Comparison of ENCODE assay signal across 1 cellular context in the genomic region with DNA sequence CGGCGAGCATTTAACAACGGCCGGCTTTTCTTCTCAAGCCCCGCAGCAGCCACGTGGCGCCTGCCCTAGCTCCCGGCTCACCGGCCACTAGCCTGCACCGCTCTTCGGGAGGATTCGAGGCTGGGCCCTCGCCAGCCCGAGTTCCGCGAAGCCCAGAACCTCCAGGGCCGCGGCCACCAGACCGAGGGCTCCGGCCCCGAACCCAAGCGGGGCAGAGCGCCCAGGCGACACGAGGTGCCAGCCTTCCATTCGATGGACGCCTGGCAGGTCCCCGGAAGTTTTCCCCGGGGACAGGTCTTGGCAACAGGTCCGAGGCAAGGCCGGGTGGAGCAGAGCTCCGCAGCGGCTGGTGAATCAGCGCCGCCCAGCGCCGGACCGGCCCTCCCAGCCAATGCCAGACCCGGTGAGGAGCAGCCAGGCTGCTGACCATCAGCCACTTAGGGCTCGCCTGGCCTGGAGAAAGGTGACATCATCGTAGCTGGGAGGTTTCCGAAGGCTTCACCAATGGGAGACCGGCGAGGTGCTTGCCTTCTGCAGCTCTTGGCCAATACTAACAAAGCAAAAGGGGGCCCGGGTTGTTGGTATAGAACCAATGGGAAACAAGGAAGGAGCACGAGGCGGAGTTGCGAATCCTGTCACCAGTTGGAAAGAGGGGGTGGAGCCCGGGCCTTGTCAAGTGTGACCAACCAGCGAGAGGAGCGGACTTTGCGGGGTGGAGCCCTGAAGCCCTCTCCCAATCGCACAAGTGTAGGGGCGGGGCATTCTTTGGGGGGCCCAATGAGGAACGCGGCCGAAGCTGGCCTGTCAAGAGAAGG.
TF ChIP-seq lines count a peak whose summit lies in the region.

No MANE protein-coding gene starts in this region.

TF ChIP-seq in K562, 482 proteins besides CTCF, POLR2A, EP300 and RAD21 (continued from another document and continues in another):
- TF ChIP-seq HNRNPLL (IDR thresholded peaks at IDR 0.05; ENCODE audit: low read depth, low read length, poor library complexity, severe bottlenecking), result peak; percentile 73
- TF ChIP-seq NEUROD1 (IDR thresholded peaks at IDR 0.05; ENCODE audit: borderline replicate concordance, low read depth, low read length, partially characterized antibody), result peak; percentile 88
- peak; percentile 54 for TF ChIP-seq TEAD4 (IDR thresholded peaks at IDR 0.05; ENCODE audit: low read length)
- TF ChIP-seq TEAD4 (CRISPR knock-in tag; IDR thresholded peaks at IDR 0.05; ENCODE audit: borderline replicate concordance), result no peak
- TF ChIP-seq PHF20 (IDR thresholded peaks at IDR 0.05; ENCODE audit: partially characterized antibody), result peak; percentile 35
- peak; percentile 33 for TF ChIP-seq TGIF2 (CRISPR knock-in tag; IDR thresholded peaks at IDR 0.05)
- peak; percentile 73 for TF ChIP-seq CBX1 (IDR thresholded peaks at IDR 0.05; ENCODE audit: low read depth)
- TF ChIP-seq SMARCC2 (IDR thresholded peaks at IDR 0.05; ENCODE audit: low read depth), result 0 out of 2 replicates have a peak, but pooled peaks have one; percentile 8
- peak in 1 of 2 experiments; percentile 61; a peak in 1 of 4 replicates for TF ChIP-seq FOXA3 (CRISPR knock-in tag; conservative IDR thresholded peaks at IDR 0.05 in 1 of 2, IDR thresholded peaks at IDR 0.05 in 1 of 2)
- no peak for TF ChIP-seq ARNT (IDR thresholded peaks at IDR 0.05)
- TF ChIP-seq, protein P1, sequence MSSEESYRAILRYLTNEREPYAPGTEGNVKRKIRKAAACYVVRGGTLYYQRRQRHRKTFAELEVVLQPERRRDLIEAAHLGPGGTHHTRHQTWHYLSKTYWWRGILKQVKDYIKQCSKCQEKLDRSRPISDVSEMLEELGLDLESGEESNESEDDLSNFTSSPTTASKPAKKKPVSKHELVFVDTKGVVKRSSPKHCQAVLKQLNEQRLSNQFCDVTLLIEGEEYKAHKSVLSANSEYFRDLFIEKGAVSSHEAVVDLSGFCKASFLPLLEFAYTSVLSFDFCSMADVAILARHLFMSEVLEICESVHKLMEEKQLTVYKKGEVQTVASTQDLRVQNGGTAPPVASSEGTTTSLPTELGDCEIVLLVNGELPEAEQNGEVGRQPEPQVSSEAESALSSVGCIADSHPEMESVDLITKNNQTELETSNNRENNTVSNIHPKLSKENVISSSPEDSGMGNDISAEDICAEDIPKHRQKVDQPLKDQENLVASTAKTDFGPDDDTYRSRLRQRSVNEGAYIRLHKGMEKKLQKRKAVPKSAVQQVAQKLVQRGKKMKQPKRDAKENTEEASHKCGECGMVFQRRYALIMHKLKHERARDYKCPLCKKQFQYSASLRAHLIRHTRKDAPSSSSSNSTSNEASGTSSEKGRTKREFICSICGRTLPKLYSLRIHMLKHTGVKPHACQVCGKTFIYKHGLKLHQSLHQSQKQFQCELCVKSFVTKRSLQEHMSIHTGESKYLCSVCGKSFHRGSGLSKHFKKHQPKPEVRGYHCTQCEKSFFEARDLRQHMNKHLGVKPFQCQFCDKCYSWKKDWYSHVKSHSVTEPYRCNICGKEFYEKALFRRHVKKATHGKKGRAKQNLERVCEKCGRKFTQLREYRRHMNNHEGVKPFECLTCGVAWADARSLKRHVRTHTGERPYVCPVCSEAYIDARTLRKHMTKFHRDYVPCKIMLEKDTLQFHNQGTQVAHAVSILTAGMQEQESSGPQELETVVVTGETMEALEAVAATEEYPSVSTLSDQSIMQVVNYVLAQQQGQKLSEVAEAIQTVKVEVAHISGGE (CRISPR knock-in tag; IDR thresholded peaks at IDR 0.05), result peak in 2 of 3 experiments; percentile 12 to 85; a peak in 3 of 6 replicates
- TF ChIP-seq POLR2H (tag; IDR thresholded peaks at IDR 0.05; ENCODE audit: low read depth), result peak; percentile 85
- TF ChIP-seq ZFX (CRISPR knock-in tag; IDR thresholded peaks at IDR 0.05), result peak; percentile 96
- peak; percentile 42; the same call in 1 of the 2 replicates for TF ChIP-seq ZNF583 (CRISPR knock-in tag; IDR thresholded peaks at IDR 0.05)
- 0 out of 2 replicates have a peak, but pooled peaks have one; percentile 41 for TF ChIP-seq CBFB (CRISPR knock-in tag; IDR thresholded peaks at IDR 0.05)
- TF ChIP-seq, protein P2, sequence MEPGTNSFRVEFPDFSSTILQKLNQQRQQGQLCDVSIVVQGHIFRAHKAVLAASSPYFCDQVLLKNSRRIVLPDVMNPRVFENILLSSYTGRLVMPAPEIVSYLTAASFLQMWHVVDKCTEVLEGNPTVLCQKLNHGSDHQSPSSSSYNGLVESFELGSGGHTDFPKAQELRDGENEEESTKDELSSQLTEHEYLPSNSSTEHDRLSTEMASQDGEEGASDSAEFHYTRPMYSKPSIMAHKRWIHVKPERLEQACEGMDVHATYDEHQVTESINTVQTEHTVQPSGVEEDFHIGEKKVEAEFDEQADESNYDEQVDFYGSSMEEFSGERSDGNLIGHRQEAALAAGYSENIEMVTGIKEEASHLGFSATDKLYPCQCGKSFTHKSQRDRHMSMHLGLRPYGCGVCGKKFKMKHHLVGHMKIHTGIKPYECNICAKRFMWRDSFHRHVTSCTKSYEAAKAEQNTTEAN (CRISPR knock-in tag; IDR thresholded peaks at IDR 0.05), result no peak
- TF ChIP-seq, protein P3, sequence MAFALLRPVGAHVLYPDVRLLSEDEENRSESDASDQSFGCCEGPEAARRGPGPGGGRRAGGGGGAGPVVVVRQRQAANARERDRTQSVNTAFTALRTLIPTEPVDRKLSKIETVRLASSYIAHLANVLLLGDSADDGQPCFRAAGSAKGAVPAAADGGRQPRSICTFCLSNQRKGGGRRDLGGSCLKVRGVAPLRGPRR (CRISPR knock-in tag; IDR thresholded peaks at IDR 0.05), result no peak
- TF ChIP-seq, protein P4, sequence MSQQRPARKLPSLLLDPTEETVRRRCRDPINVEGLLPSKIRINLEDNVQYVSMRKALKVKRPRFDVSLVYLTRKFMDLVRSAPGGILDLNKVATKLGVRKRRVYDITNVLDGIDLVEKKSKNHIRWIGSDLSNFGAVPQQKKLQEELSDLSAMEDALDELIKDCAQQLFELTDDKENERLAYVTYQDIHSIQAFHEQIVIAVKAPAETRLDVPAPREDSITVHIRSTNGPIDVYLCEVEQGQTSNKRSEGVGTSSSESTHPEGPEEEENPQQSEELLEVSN (IDR thresholded peaks at IDR 0.05; ENCODE audit: borderline replicate concordance in 1 of 2, extremely low read depth in 1 of 2, insufficient read depth in 1 of 2, insufficient read length in 1 of 2, low read depth in 1 of 2, low read length in 1 of 2, poor library complexity in 1 of 2, severe bottlenecking in 1 of 2), result peak; percentile 57 to 85
- TF ChIP-seq ZNF695 (CRISPR knock-in tag; IDR thresholded peaks at IDR 0.05), result 0 out of 2 replicates have a peak, but pooled peaks have one; percentile 58
- peak; percentile 93 for TF ChIP-seq POLR2G (IDR thresholded peaks at IDR 0.05; ENCODE audit: low read depth, low read length)
- TF ChIP-seq, protein P5, sequence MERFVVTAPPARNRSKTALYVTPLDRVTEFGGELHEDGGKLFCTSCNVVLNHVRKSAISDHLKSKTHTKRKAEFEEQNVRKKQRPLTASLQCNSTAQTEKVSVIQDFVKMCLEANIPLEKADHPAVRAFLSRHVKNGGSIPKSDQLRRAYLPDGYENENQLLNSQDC (CRISPR knock-in tag; IDR thresholded peaks at IDR 0.05), result peak; percentile 26; the same call in 1 of the 2 replicates
- TF ChIP-seq POLR2B (IDR thresholded peaks at IDR 0.05; ENCODE audit: low read depth, partially characterized antibody), result peak; percentile 84
- TF ChIP-seq TOE1 (IDR thresholded peaks at IDR 0.05; ENCODE audit: borderline replicate concordance), result peak; percentile 51; the same call in 1 of the 2 replicates
- TF ChIP-seq TOE1 (CRISPR knock-in tag; IDR thresholded peaks at IDR 0.05; ENCODE audit: borderline replicate concordance, low read depth), result no peak
- no peak for TF ChIP-seq GATAD2B (IDR thresholded peaks at IDR 0.05; ENCODE audit: borderline replicate concordance)
- TF ChIP-seq FUS (optimal IDR thresholded peaks at IDR 0.05; ENCODE audit: low read depth, low read length), result peak; percentile 32
- TF ChIP-seq GABPB1 (CRISPR knock-in tag; IDR thresholded peaks at IDR 0.05), result peak; percentile 72
- peak; percentile 91 for TF ChIP-seq SP1 (CRISPR knock-in tag; IDR thresholded peaks at IDR 0.05)
- TF ChIP-seq ZNF253 (CRISPR knock-in tag; conservative IDR thresholded peaks at IDR 0.05), result no peak
- no peak for TF ChIP-seq HNRNPUL1 (IDR thresholded peaks at IDR 0.05; ENCODE audit: low read length)
- TF ChIP-seq, protein P6, sequence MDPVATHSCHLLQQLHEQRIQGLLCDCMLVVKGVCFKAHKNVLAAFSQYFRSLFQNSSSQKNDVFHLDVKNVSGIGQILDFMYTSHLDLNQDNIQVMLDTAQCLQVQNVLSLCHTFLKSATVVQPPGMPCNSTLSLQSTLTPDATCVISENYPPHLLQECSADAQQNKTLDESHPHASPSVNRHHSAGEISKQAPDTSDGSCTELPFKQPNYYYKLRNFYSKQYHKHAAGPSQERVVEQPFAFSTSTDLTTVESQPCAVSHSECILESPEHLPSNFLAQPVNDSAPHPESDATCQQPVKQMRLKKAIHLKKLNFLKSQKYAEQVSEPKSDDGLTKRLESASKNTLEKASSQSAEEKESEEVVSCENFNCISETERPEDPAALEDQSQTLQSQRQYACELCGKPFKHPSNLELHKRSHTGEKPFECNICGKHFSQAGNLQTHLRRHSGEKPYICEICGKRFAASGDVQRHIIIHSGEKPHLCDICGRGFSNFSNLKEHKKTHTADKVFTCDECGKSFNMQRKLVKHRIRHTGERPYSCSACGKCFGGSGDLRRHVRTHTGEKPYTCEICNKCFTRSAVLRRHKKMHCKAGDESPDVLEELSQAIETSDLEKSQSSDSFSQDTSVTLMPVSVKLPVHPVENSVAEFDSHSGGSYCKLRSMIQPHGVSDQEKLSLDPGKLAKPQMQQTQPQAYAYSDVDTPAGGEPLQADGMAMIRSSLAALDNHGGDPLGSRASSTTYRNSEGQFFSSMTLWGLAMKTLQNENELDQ (CRISPR knock-in tag; IDR thresholded peaks at IDR 0.05; ENCODE audit: borderline replicate concordance), result 0 out of 2 replicates have a peak, but pooled peaks have one; percentile 11
- TF ChIP-seq, protein P7, sequence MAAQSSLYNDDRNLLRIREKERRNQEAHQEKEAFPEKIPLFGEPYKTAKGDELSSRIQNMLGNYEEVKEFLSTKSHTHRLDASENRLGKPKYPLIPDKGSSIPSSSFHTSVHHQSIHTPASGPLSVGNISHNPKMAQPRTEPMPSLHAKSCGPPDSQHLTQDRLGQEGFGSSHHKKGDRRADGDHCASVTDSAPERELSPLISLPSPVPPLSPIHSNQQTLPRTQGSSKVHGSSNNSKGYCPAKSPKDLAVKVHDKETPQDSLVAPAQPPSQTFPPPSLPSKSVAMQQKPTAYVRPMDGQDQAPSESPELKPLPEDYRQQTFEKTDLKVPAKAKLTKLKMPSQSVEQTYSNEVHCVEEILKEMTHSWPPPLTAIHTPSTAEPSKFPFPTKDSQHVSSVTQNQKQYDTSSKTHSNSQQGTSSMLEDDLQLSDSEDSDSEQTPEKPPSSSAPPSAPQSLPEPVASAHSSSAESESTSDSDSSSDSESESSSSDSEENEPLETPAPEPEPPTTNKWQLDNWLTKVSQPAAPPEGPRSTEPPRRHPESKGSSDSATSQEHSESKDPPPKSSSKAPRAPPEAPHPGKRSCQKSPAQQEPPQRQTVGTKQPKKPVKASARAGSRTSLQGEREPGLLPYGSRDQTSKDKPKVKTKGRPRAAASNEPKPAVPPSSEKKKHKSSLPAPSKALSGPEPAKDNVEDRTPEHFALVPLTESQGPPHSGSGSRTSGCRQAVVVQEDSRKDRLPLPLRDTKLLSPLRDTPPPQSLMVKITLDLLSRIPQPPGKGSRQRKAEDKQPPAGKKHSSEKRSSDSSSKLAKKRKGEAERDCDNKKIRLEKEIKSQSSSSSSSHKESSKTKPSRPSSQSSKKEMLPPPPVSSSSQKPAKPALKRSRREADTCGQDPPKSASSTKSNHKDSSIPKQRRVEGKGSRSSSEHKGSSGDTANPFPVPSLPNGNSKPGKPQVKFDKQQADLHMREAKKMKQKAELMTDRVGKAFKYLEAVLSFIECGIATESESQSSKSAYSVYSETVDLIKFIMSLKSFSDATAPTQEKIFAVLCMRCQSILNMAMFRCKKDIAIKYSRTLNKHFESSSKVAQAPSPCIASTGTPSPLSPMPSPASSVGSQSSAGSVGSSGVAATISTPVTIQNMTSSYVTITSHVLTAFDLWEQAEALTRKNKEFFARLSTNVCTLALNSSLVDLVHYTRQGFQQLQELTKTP (IDR thresholded peaks at IDR 0.05; ENCODE audit: low read depth in 1 of 2, partially characterized antibody in 2 of 2), result peak in 1 of 2 experiments; percentile 54
- TF ChIP-seq TCF3 (CRISPR knock-in tag; IDR thresholded peaks at IDR 0.05), result peak; percentile 12; the same call in 1 of the 2 replicates
- no peak for TF ChIP-seq NR2F6 (CRISPR knock-in tag; IDR thresholded peaks at IDR 0.05)
- peak; percentile 60; the same call in 1 of the 2 replicates for TF ChIP-seq KLF13 (tag; IDR thresholded peaks at IDR 0.05; ENCODE audit: borderline replicate concordance, low read depth)
- peak in 1 of 2 experiments; percentile 80; a peak in 1 of 4 replicates for TF ChIP-seq SRF (CRISPR knock-in tag; IDR thresholded peaks at IDR 0.05)
- TF ChIP-seq, protein P8, sequence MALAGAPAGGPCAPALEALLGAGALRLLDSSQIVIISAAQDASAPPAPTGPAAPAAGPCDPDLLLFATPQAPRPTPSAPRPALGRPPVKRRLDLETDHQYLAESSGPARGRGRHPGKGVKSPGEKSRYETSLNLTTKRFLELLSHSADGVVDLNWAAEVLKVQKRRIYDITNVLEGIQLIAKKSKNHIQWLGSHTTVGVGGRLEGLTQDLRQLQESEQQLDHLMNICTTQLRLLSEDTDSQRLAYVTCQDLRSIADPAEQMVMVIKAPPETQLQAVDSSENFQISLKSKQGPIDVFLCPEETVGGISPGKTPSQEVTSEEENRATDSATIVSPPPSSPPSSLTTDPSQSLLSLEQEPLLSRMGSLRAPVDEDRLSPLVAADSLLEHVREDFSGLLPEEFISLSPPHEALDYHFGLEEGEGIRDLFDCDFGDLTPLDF (CRISPR knock-in tag; IDR thresholded peaks at IDR 0.05), result peak; percentile 81; the same call in 1 of the 2 replicates
- peak; percentile 73; the same call in 1 of the 2 replicates for TF ChIP-seq RB1 (IDR thresholded peaks at IDR 0.05; ENCODE audit: low read depth)
- no peak for TF ChIP-seq SRSF9 (IDR thresholded peaks at IDR 0.05; ENCODE audit: borderline replicate concordance, low read depth, low read length)
- TF ChIP-seq ETV6 (IDR thresholded peaks at IDR 0.05; ENCODE audit: borderline replicate concordance in 1 of 2, low read depth in 2 of 2, low read length in 1 of 2), result no peak
- TF ChIP-seq ETV6 (CRISPR knock-in tag; IDR thresholded peaks at IDR 0.05; ENCODE audit: borderline replicate concordance), result no peak
- TF ChIP-seq, protein P9, sequence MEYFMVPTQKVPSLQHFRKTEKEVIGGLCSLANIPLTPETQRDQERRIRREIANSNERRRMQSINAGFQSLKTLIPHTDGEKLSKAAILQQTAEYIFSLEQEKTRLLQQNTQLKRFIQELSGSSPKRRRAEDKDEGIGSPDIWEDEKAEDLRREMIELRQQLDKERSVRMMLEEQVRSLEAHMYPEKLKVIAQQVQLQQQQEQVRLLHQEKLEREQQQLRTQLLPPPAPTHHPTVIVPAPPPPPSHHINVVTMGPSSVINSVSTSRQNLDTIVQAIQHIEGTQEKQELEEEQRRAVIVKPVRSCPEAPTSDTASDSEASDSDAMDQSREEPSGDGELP (CRISPR knock-in tag; IDR thresholded peaks at IDR 0.05; ENCODE audit: borderline replicate concordance), result peak; percentile 88
- no peak for TF ChIP-seq ZNF311 (CRISPR knock-in tag; IDR thresholded peaks at IDR 0.05)
- TF ChIP-seq FOXK1 (CRISPR knock-in tag; IDR thresholded peaks at IDR 0.05; ENCODE audit: borderline replicate concordance), result 0 out of 2 replicates have a peak, but pooled peaks have one; percentile 33
- TF ChIP-seq CTBP1 (IDR thresholded peaks at IDR 0.05; ENCODE audit: borderline replicate concordance), result peak; percentile 77
- peak; percentile 78 for TF ChIP-seq ZKSCAN1 (IDR thresholded peaks at IDR 0.05; ENCODE audit: low read depth, low read length)
- peak; percentile 85 for TF ChIP-seq CREB1 (IDR thresholded peaks at IDR 0.05)
- TF ChIP-seq CREB1 (CRISPR knock-in tag; IDR thresholded peaks at IDR 0.05), result peak; percentile 84
- peak; percentile 92 for TF ChIP-seq LCOR (CRISPR knock-in tag; IDR thresholded peaks at IDR 0.05)
